In genomic region chr1:171801395-171801990, GRCh38 we compare ENCODE assay signal across 8 cellular contexts. TPM values are rescaled to one million over a fixed set of nuclear protein-coding genes. Genes with fewer than 3 reads are reported as not detected.
A peak's percentile ranks its signal among the peaks of the same experiment; 100 is the strongest.
DNase-seq lines count a peak whose midpoint lies in the region; ATAC-seq and TF ChIP-seq lines count a peak whose summit lies in the region.

No MANE protein-coding gene starts in this region.

- no peak overlapping the region for H3K4me3 ChIP-seq in LNCaP clone FGC (ENCODE audit: low read depth, low read length)
- H3K4me3 ChIP-seq in RWPE2 (ENCODE audit: severe bottlenecking) = no peak overlapping the region

- H3K27me3 ChIP-seq in RWPE2 (ENCODE audit: insufficient read depth, poor library complexity, severe bottlenecking) = no peaks in the 10 kb centered on the region

- no peaks in the 10 kb centered on the region for H3K9me3 Mint-ChIP-seq in neural crest cell
- no peaks in the 10 kb centered on the region for H3K9me3 Mint-ChIP-seq in activated T-cell treated with anti-CD3 and anti-CD28 coated beads, Interleukin-2, amount 50 U/mL, for 24 hours

- H3K27me3 Mint-ChIP-seq in neural crest cell (ENCODE audit: low read depth) = no peaks in the 10 kb centered on the region
- H3K27me3 Mint-ChIP-seq in activated T-cell treated with anti-CD3 and anti-CD28 coated beads, Interleukin-2, amount 50 U/mL, for 24 hours = no peaks in the 10 kb centered on the region

- no peak overlapping the region for H3K27ac Mint-ChIP-seq in neural crest cell (ENCODE audit: unreplicated experiment)
- H3K27ac Mint-ChIP-seq in activated T-cell treated with anti-CD3 and anti-CD28 coated beads, Interleukin-2, amount 50 U/mL, for 24 hours = no peak overlapping the region

- H3K9me3 ChIP-seq in RWPE2 (ENCODE audit: severe bottlenecking) = no peaks in the 10 kb centered on the region

- no peaks in the 10 kb centered on the region for H3K4me1 Mint-ChIP-seq in neural crest cell
- peaks cover 14% of the 10 kb centered on the region for H3K4me1 Mint-ChIP-seq in activated T-cell treated with anti-CD3 and anti-CD28 coated beads, Interleukin-2, amount 50 U/mL, for 24 hours (ENCODE audit: low read depth)

- ATAC-seq in RWPE2 (ENCODE audit: low read depth) = peak; percentile 57
- ATAC-seq in HG03521 (IDR thresholded peaks at IDR 0.05; ENCODE audit: unreplicated experiment) = no peak

- peak; percentile 74 for TF ChIP-seq CTCF in LNCaP clone FGC (IDR thresholded peaks at IDR 0.05; ENCODE audit: control insufficient read depth, extremely low read depth, insufficient read depth)
- peak; percentile 86 for TF ChIP-seq CTCF in RWPE2 (IDR thresholded peaks at IDR 0.05; ENCODE audit: poor library complexity, severe bottlenecking)
- TF ChIP-seq CTCF in neural crest cell (conservative IDR thresholded peaks at IDR 0.05) = peak; percentile 84

- H3K27ac ChIP-seq in RWPE2 (ENCODE audit: poor library complexity, severe bottlenecking) = no peak overlapping the region

- H3K36me3 Mint-ChIP-seq in neural crest cell (ENCODE audit: low read depth) = no peaks in the 10 kb centered on the region
- peaks cover 38% of the 10 kb centered on the region for H3K36me3 Mint-ChIP-seq in activated T-cell treated with anti-CD3 and anti-CD28 coated beads, Interleukin-2, amount 50 U/mL, for 24 hours (ENCODE audit: low read depth)

- H3K4me1 ChIP-seq in RWPE2 (ENCODE audit: insufficient read depth, poor library complexity, severe bottlenecking) = no peaks in the 10 kb centered on the region

- H3K36me3 ChIP-seq in RWPE2 (ENCODE audit: low read depth) = peaks cover 12% of the 10 kb centered on the region

- no peak overlapping the region for H3K4me3 Mint-ChIP-seq in neural crest cell
- H3K4me3 Mint-ChIP-seq in activated T-cell treated with anti-CD3 and anti-CD28 coated beads, Interleukin-2, amount 50 U/mL, for 24 hours = no peak overlapping the region

- DNase-seq in GDM1 (lab: John Stamatoyannopoulos, UW) = peak; percentile 6
- DNase-seq in LNCaP clone FGC (ENCODE audit: low read depth) = no peak
- DNase-seq in RWPE2 (ENCODE audit: low spot score) = no peak
- DNase-seq in fibroblast of gingiva (ENCODE audit: low read depth) = peak; percentile 24
- peak; percentile 20 for DNase-seq in neural crest cell (ENCODE audit: low read depth, low spot score)
- DNase-seq in activated T-cell treated with anti-CD3 and anti-CD28 coated beads, Interleukin-2, amount 50 U/mL, for 24 hours = no peak
- DNase-seq in activated CD4-positive, CD25-positive, alpha-beta regulatory T cell treated with anti-CD3 and anti-CD28 coated beads, Interleukin-2, amount 50 U/mL, for 72 hours = no peak

RNA-seq across cellular contexts. Expression of gene METTL13, which starts 20.0 kb away (rescaled TPM):
- 35.6 TPM in 2 replicates for total RNA-seq in neural crest cell

RNA-seq across cellular contexts. Expression of gene DNM3, which starts 39.8 kb away (rescaled TPM):
- 3.5 and 3.9 TPM in 2 replicates for total RNA-seq in neural crest cell

RNA-seq across cellular contexts. Expression of gene VAMP4, which starts 59.6 kb away (rescaled TPM):
- 10.3 and 11.1 TPM in 2 replicates for total RNA-seq in neural crest cell

Comparison
In these comparisons a context has a peak if more than half of its experiments do, and no peak if none do; other contexts are left out.
1. DNase-seq: peak in GDM1 (single experiment), fibroblast of gingiva (single experiment) and neural crest cell (single experiment); none in LNCaP clone FGC (single experiment), RWPE2 (single experiment), activated T-cell treated with anti-CD3 and anti-CD28 coated beads, Interleukin-2, amount 50 U/mL, for 24 hours (single experiment) and activated CD4-positive, CD25-positive, alpha-beta regulatory T cell treated with anti-CD3 and anti-CD28 coated beads, Interleukin-2, amount 50 U/mL, for 72 hours (single experiment).
2. Peak in every context shown above with its lines, with median percentiles within 50 percentile points of each other: CTCF ChIP-seq.